In genomic region chr11:117915219-117915618, GRCh38 we compare ENCODE assay signal across 2 cellular contexts.
TF ChIP-seq lines count a peak whose summit lies in the region.

No MANE protein-coding gene starts in this region.

TF ChIP-seq in K562, 482 proteins besides CTCF, POLR2A, EP300 and RAD21:
- TF ChIP-seq THRB (CRISPR knock-in tag; conservative IDR thresholded peaks at IDR 0.05), result no peak
- TF ChIP-seq ZNF316 (IDR thresholded peaks at IDR 0.05), result no peak
- TF ChIP-seq YY1 (IDR thresholded peaks at IDR 0.05; ENCODE audit: borderline replicate concordance in 1 of 3, control insufficient read depth in 1 of 3, extremely low read depth in 1 of 3, insufficient read depth in 3 of 3, insufficient read length in 1 of 3, insufficient replicate concordance in 2 of 3, low read depth in 1 of 3, low read length in 2 of 3), result no peak
- no peak for TF ChIP-seq TOE1 (IDR thresholded peaks at IDR 0.05; ENCODE audit: borderline replicate concordance)
- no peak for TF ChIP-seq TOE1 (CRISPR knock-in tag; IDR thresholded peaks at IDR 0.05; ENCODE audit: borderline replicate concordance, low read depth)
- no peak for TF ChIP-seq CBFA2T2 (conservative IDR thresholded peaks at IDR 0.05)
- TF ChIP-seq SRSF1 (IDR thresholded peaks at IDR 0.05; ENCODE audit: low read depth, low read length), result no peak
- TF ChIP-seq ZNF75A (CRISPR knock-in tag; IDR thresholded peaks at IDR 0.05), result no peak

TF ChIP-seq in SK-N-SH treated with all-trans-retinoic acid at 6 μM for 48 hours, 23 proteins besides CTCF, POLR2A, EP300 and RAD21:
- TF ChIP-seq ARNTL (CRISPR knock-in tag; IDR thresholded peaks at IDR 0.05; ENCODE audit: borderline replicate concordance, low read depth) (no peak), CREB5 (CRISPR knock-in tag; IDR thresholded peaks at IDR 0.05; ENCODE audit: low read depth) (no peak), ISL1 (CRISPR knock-in tag; IDR thresholded peaks at IDR 0.05) (no peak), OSR1 (CRISPR knock-in tag; IDR thresholded peaks at IDR 0.05) (no peak), PPARA (CRISPR knock-in tag; IDR thresholded peaks at IDR 0.05; ENCODE audit: borderline replicate concordance) (no peak), ZFP30 (CRISPR knock-in tag; IDR thresholded peaks at IDR 0.05) (no peak), CSRNP3 (CRISPR knock-in tag; IDR thresholded peaks at IDR 0.05) (no peak), ZNF8 (CRISPR knock-in tag; IDR thresholded peaks at IDR 0.05) (no peak)
- TF ChIP-seq, protein P1, sequence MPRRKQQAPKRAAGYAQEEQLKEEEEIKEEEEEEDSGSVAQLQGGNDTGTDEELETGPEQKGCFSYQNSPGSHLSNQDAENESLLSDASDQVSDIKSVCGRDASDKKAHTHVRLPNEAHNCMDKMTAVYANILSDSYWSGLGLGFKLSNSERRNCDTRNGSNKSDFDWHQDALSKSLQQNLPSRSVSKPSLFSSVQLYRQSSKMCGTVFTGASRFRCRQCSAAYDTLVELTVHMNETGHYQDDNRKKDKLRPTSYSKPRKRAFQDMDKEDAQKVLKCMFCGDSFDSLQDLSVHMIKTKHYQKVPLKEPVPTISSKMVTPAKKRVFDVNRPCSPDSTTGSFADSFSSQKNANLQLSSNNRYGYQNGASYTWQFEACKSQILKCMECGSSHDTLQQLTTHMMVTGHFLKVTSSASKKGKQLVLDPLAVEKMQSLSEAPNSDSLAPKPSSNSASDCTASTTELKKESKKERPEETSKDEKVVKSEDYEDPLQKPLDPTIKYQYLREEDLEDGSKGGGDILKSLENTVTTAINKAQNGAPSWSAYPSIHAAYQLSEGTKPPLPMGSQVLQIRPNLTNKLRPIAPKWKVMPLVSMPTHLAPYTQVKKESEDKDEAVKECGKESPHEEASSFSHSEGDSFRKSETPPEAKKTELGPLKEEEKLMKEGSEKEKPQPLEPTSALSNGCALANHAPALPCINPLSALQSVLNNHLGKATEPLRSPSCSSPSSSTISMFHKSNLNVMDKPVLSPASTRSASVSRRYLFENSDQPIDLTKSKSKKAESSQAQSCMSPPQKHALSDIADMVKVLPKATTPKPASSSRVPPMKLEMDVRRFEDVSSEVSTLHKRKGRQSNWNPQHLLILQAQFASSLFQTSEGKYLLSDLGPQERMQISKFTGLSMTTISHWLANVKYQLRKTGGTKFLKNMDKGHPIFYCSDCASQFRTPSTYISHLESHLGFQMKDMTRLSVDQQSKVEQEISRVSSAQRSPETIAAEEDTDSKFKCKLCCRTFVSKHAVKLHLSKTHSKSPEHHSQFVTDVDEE (CRISPR knock-in tag; IDR thresholded peaks at IDR 0.05), result no peak
- TF ChIP-seq, protein P2, sequence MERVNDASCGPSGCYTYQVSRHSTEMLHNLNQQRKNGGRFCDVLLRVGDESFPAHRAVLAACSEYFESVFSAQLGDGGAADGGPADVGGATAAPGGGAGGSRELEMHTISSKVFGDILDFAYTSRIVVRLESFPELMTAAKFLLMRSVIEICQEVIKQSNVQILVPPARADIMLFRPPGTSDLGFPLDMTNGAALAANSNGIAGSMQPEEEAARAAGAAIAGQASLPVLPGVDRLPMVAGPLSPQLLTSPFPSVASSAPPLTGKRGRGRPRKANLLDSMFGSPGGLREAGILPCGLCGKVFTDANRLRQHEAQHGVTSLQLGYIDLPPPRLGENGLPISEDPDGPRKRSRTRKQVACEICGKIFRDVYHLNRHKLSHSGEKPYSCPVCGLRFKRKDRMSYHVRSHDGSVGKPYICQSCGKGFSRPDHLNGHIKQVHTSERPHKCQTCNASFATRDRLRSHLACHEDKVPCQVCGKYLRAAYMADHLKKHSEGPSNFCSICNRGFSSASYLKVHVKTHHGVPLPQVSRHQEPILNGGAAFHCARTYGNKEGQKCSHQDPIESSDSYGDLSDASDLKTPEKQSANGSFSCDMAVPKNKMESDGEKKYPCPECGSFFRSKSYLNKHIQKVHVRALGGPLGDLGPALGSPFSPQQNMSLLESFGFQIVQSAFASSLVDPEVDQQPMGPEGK (CRISPR knock-in tag; IDR thresholded peaks at IDR 0.05; ENCODE audit: borderline replicate concordance), result no peak
